Comparison of ENCODE assay signal across 1 cellular context in the genomic region with DNA sequence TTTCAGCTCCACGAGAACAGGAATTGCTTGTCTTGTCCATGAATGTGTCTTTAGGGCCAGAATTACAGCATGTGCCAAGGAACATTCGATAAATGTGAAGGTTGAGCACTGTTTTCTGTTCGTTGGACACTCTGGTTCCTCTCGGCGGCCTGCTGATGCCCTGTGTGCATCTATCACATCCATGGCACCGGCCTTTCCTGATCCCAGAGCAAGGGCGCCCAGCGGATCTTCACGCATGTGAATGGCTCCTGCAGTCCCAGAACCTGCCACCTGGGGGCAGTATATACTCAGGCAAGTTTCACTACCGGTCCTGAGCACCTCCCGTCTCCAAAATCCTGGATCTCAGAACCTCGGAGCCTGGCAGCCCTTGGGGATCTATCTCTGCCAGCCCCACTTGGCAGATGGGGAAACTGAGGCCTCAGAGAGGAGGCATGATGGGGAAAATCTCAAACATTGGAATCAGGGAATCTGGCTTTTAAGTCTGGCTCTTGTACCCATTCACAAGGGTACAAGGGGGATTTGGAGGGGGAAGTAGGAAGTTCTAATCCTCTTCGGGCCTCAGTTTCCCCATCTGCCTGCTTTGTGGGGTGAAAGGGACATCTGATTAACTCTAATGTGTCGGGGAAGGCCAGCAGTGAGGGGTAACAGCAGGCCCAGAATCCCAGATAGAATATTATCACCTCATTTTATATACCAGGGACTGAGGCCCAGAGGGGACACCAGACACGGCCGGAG.
A peak's percentile ranks its signal among the peaks of the same experiment; 100 is the strongest.
TF ChIP-seq lines count a peak whose summit lies in the region.

No MANE protein-coding gene starts in this region.

TF ChIP-seq in HepG2, 621 proteins besides CTCF, POLR2A, EP300 and RAD21 (continued from another document and continues in another):
- TF ChIP-seq, protein P1, sequence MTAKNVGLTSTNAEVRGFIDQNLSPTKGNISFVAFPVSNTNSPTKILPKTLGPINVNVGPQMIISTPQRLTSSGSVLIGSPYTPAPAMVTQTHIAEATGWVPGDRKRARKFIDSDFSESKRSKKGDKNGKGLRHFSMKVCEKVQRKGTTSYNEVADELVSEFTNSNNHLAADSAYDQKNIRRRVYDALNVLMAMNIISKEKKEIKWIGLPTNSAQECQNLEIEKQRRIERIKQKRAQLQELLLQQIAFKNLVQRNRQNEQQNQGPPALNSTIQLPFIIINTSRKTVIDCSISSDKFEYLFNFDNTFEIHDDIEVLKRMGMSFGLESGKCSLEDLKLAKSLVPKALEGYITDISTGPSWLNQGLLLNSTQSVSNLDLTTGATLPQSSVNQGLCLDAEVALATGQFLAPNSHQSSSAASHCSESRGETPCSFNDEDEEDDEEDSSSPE (CRISPR knock-in tag; IDR thresholded peaks at IDR 0.05): peak; percentile 40; the same call in 1 of the 2 replicates
- TF ChIP-seq, protein P2, sequence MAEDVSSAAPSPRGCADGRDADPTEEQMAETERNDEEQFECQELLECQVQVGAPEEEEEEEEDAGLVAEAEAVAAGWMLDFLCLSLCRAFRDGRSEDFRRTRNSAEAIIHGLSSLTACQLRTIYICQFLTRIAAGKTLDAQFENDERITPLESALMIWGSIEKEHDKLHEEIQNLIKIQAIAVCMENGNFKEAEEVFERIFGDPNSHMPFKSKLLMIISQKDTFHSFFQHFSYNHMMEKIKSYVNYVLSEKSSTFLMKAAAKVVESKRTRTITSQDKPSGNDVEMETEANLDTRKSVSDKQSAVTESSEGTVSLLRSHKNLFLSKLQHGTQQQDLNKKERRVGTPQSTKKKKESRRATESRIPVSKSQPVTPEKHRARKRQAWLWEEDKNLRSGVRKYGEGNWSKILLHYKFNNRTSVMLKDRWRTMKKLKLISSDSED (CRISPR knock-in tag; IDR thresholded peaks at IDR 0.05): no peak
- TF ChIP-seq, protein P3, sequence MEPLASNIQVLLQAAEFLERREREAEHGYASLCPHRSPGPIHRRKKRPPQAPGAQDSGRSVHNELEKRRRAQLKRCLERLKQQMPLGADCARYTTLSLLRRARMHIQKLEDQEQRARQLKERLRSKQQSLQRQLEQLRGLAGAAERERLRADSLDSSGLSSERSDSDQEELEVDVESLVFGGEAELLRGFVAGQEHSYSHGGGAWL (CRISPR knock-in tag; IDR thresholded peaks at IDR 0.05): peak; percentile 79
- TF ChIP-seq SMARCE1 (IDR thresholded peaks at IDR 0.05; ENCODE audit: borderline replicate concordance): no peak
- TF ChIP-seq ZNF441 (CRISPR knock-in tag; IDR thresholded peaks at IDR 0.05; ENCODE audit: borderline replicate concordance): no peak
- TF ChIP-seq ZNF570 (CRISPR knock-in tag; IDR thresholded peaks at IDR 0.05; ENCODE audit: borderline replicate concordance): no peak
- TF ChIP-seq, protein P4, sequence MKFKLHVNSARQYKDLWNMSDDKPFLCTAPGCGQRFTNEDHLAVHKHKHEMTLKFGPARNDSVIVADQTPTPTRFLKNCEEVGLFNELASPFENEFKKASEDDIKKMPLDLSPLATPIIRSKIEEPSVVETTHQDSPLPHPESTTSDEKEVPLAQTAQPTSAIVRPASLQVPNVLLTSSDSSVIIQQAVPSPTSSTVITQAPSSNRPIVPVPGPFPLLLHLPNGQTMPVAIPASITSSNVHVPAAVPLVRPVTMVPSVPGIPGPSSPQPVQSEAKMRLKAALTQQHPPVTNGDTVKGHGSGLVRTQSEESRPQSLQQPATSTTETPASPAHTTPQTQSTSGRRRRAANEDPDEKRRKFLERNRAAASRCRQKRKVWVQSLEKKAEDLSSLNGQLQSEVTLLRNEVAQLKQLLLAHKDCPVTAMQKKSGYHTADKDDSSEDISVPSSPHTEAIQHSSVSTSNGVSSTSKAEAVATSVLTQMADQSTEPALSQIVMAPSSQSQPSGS (CRISPR knock-in tag; IDR thresholded peaks at IDR 0.05): peak; percentile 62
- TF ChIP-seq ZNF788 (CRISPR knock-in tag; IDR thresholded peaks at IDR 0.05; ENCODE audit: borderline replicate concordance): peak; percentile 67; the same call in 1 of the 2 replicates
- no peak for TF ChIP-seq KLF15 (CRISPR knock-in tag; IDR thresholded peaks at IDR 0.05; ENCODE audit: borderline replicate concordance)
- TF ChIP-seq, protein P5, sequence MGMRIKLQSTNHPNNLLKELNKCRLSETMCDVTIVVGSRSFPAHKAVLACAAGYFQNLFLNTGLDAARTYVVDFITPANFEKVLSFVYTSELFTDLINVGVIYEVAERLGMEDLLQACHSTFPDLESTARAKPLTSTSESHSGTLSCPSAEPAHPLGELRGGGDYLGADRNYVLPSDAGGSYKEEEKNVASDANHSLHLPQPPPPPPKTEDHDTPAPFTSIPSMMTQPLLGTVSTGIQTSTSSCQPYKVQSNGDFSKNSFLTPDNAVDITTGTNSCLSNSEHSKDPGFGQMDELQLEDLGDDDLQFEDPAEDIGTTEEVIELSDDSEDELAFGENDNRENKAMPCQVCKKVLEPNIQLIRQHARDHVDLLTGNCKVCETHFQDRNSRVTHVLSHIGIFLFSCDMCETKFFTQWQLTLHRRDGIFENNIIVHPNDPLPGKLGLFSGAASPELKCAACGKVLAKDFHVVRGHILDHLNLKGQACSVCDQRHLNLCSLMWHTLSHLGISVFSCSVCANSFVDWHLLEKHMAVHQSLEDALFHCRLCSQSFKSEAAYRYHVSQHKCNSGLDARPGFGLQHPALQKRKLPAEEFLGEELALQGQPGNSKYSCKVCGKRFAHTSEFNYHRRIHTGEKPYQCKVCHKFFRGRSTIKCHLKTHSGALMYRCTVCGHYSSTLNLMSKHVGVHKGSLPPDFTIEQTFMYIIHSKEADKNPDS (CRISPR knock-in tag; IDR thresholded peaks at IDR 0.05): 0 out of 2 replicates have a peak, but pooled peaks have one; percentile 38
- no peak for TF ChIP-seq TOPORS (CRISPR knock-in tag; IDR thresholded peaks at IDR 0.05)
- peak; percentile 82 for TF ChIP-seq ZNF781 (CRISPR knock-in tag; IDR thresholded peaks at IDR 0.05; ENCODE audit: borderline replicate concordance, not compliant biosample characterization)
- TF ChIP-seq SIN3B (IDR thresholded peaks at IDR 0.05; ENCODE audit: low read length): no peak
- TF ChIP-seq ZNF326 (CRISPR knock-in tag; IDR thresholded peaks at IDR 0.05; ENCODE audit: borderline replicate concordance): peak; percentile 63
- TF ChIP-seq, protein P6, sequence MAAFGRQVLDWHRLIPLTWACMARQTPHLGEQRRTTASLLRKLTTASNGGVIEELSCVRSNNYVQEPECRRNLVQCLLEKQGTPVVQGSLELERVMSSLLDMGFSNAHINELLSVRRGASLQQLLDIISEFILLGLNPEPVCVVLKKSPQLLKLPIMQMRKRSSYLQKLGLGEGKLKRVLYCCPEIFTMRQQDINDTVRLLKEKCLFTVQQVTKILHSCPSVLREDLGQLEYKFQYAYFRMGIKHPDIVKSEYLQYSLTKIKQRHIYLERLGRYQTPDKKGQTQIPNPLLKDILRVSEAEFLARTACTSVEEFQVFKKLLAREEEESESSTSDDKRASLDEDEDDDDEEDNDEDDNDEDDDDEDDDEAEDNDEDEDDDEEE (CRISPR knock-in tag; IDR thresholded peaks at IDR 0.05): peak; percentile 87; the same call in 1 of the 2 replicates
- TF ChIP-seq MZF1 (CRISPR knock-in tag; IDR thresholded peaks at IDR 0.05; ENCODE audit: borderline replicate concordance): peak; percentile 51; the same call in 1 of the 2 replicates
- TF ChIP-seq, protein P7, sequence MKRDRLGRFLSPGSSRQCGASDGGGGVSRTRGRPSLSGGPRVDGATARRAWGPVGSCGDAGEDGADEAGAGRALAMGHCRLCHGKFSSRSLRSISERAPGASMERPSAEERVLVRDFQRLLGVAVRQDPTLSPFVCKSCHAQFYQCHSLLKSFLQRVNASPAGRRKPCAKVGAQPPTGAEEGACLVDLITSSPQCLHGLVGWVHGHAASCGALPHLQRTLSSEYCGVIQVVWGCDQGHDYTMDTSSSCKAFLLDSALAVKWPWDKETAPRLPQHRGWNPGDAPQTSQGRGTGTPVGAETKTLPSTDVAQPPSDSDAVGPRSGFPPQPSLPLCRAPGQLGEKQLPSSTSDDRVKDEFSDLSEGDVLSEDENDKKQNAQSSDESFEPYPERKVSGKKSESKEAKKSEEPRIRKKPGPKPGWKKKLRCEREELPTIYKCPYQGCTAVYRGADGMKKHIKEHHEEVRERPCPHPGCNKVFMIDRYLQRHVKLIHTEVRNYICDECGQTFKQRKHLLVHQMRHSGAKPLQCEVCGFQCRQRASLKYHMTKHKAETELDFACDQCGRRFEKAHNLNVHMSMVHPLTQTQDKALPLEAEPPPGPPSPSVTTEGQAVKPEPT (CRISPR knock-in tag; IDR thresholded peaks at IDR 0.05; ENCODE audit: low read depth): 0 out of 2 replicates have a peak, but pooled peaks have one; percentile 41
- no peak for TF ChIP-seq ZNF746 (CRISPR knock-in tag; IDR thresholded peaks at IDR 0.05)
- peak; percentile 44 for TF ChIP-seq BRD4 (CRISPR knock-in tag; IDR thresholded peaks at IDR 0.05)
- 0 out of 2 replicates have a peak, but pooled peaks have one; percentile 21 for TF ChIP-seq ZNF850 (CRISPR knock-in tag; conservative IDR thresholded peaks at IDR 0.05)
- TF ChIP-seq, protein P8, sequence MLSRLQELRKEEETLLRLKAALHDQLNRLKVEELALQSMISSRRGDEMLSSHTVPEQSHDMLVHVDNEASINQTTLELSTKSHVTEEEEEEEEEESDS (CRISPR knock-in tag; IDR thresholded peaks at IDR 0.05; ENCODE audit: borderline replicate concordance): no peak
- TF ChIP-seq, protein P9, sequence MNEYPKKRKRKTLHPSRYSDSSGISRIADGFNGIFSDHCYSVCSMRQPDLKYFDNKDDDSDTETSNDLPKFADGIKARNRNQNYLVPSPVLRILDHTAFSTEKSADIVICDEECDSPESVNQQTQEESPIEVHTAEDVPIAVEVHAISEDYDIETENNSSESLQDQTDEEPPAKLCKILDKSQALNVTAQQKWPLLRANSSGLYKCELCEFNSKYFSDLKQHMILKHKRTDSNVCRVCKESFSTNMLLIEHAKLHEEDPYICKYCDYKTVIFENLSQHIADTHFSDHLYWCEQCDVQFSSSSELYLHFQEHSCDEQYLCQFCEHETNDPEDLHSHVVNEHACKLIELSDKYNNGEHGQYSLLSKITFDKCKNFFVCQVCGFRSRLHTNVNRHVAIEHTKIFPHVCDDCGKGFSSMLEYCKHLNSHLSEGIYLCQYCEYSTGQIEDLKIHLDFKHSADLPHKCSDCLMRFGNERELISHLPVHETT (CRISPR knock-in tag; conservative IDR thresholded peaks at IDR 0.05): peak; percentile 58; the same call in 1 of the 2 replicates
- TF ChIP-seq, protein P10, sequence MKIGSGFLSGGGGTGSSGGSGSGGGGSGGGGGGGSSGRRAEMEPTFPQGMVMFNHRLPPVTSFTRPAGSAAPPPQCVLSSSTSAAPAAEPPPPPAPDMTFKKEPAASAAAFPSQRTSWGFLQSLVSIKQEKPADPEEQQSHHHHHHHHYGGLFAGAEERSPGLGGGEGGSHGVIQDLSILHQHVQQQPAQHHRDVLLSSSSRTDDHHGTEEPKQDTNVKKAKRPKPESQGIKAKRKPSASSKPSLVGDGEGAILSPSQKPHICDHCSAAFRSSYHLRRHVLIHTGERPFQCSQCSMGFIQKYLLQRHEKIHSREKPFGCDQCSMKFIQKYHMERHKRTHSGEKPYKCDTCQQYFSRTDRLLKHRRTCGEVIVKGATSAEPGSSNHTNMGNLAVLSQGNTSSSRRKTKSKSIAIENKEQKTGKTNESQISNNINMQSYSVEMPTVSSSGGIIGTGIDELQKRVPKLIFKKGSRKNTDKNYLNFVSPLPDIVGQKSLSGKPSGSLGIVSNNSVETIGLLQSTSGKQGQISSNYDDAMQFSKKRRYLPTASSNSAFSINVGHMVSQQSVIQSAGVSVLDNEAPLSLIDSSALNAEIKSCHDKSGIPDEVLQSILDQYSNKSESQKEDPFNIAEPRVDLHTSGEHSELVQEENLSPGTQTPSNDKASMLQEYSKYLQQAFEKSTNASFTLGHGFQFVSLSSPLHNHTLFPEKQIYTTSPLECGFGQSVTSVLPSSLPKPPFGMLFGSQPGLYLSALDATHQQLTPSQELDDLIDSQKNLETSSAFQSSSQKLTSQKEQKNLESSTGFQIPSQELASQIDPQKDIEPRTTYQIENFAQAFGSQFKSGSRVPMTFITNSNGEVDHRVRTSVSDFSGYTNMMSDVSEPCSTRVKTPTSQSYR (CRISPR knock-in tag; IDR thresholded peaks at IDR 0.05; ENCODE audit: borderline replicate concordance): 0 out of 2 replicates have a peak, but pooled peaks have one; percentile 20
- TF ChIP-seq ZNF563 (CRISPR knock-in tag; IDR thresholded peaks at IDR 0.05): no peak
- TF ChIP-seq, protein P11, sequence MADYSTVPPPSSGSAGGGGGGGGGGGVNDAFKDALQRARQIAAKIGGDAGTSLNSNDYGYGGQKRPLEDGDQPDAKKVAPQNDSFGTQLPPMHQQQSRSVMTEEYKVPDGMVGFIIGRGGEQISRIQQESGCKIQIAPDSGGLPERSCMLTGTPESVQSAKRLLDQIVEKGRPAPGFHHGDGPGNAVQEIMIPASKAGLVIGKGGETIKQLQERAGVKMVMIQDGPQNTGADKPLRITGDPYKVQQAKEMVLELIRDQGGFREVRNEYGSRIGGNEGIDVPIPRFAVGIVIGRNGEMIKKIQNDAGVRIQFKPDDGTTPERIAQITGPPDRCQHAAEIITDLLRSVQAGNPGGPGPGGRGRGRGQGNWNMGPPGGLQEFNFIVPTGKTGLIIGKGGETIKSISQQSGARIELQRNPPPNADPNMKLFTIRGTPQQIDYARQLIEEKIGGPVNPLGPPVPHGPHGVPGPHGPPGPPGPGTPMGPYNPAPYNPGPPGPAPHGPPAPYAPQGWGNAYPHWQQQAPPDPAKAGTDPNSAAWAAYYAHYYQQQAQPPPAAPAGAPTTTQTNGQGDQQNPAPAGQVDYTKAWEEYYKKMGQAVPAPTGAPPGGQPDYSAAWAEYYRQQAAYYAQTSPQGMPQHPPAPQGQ (CRISPR knock-in tag; IDR thresholded peaks at IDR 0.05; ENCODE audit: borderline replicate concordance): 0 out of 2 replicates have a peak, but pooled peaks have one; percentile 69
- TF ChIP-seq ZNF207 (IDR thresholded peaks at IDR 0.05; ENCODE audit: borderline replicate concordance): no peak
- peak; percentile 72; the same call in 1 of the 2 replicates for TF ChIP-seq HOXA5 (CRISPR knock-in tag; IDR thresholded peaks at IDR 0.05)
- no peak for TF ChIP-seq MTA1 (CRISPR knock-in tag; IDR thresholded peaks at IDR 0.05; ENCODE audit: borderline replicate concordance)
- no peak for TF ChIP-seq SP1 (IDR thresholded peaks at IDR 0.05)
- 0 out of 2 replicates have a peak, but pooled peaks have one; percentile 31 for TF ChIP-seq SP1 (CRISPR knock-in tag; IDR thresholded peaks at IDR 0.05)
- TF ChIP-seq, protein P12, sequence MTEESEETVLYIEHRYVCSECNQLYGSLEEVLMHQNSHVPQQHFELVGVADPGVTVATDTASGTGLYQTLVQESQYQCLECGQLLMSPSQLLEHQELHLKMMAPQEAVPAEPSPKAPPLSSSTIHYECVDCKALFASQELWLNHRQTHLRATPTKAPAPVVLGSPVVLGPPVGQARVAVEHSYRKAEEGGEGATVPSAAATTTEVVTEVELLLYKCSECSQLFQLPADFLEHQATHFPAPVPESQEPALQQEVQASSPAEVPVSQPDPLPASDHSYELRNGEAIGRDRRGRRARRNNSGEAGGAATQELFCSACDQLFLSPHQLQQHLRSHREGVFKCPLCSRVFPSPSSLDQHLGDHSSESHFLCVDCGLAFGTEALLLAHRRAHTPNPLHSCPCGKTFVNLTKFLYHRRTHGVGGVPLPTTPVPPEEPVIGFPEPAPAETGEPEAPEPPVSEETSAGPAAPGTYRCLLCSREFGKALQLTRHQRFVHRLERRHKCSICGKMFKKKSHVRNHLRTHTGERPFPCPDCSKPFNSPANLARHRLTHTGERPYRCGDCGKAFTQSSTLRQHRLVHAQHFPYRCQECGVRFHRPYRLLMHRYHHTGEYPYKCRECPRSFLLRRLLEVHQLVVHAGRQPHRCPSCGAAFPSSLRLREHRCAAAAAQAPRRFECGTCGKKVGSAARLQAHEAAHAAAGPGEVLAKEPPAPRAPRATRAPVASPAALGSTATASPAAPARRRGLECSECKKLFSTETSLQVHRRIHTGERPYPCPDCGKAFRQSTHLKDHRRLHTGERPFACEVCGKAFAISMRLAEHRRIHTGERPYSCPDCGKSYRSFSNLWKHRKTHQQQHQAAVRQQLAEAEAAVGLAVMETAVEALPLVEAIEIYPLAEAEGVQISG (CRISPR knock-in tag; IDR thresholded peaks at IDR 0.05): peak; percentile 52; the same call in 1 of the 2 replicates
- TF ChIP-seq NCOR1 (IDR thresholded peaks at IDR 0.05; ENCODE audit: borderline replicate concordance, low read length): no peak
- TF ChIP-seq ZNF782 (CRISPR knock-in tag; IDR thresholded peaks at IDR 0.05; ENCODE audit: borderline replicate concordance): peak; percentile 15; the same call in 1 of the 2 replicates
- peak; percentile 91 for TF ChIP-seq NRL (CRISPR knock-in tag; IDR thresholded peaks at IDR 0.05; ENCODE audit: borderline replicate concordance)
